Comparison of ENCODE assay signal across 8 cellular contexts in the genomic region with DNA sequence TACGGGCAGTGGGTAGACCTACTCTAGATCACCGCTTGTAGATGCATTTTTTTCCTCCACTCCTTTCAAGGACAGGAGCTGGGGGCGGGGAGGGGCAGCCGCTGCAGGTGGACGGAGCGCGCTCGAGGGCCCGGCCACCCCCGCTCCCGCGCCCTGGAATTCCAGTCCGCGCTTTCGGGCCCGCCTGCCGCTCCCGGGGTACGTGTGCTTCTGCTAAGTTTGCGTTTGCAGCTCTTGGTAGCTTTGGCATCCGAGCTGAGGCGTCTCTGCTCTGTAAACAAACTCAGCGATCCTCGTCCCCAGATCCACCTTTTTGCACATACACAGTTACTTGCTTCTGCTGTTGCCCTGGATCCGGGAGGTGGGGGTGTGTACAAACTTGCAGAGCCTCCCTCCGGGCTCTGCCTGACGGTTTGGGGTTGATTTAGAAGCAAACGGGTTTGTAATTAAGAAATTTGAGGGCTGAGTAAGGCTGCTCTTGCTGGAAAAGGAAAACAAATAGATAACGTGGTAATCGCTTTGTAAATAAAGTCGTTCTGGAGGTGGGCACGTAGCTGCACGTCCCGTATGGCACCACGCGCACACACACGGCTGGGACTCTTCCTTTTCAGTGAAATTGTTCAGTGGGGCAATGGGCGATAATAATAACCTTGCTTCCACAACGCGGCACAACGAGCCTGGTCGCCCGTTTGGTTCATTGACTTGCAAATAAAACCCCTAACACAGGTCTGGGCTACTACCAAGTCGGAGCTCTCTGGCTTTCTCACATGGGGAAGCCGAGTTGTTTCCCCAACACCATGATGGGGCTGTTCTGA. TPM values are rescaled to one million over a fixed set of nuclear protein-coding genes. Genes with fewer than 3 reads are reported as not detected.
A peak's percentile ranks its signal among the peaks of the same experiment; 100 is the strongest.
DNase-seq lines count a peak whose midpoint lies in the region; ATAC-seq and TF ChIP-seq lines count a peak whose summit lies in the region.

No MANE protein-coding gene starts in this region.

- H4K20me1 ChIP-seq in OCI-LY3 (ENCODE audit: insufficient read depth, low read length), result no peaks in the 10 kb centered on the region; the same call in 1 of the 2 replicates

- peak overlapping the region; percentile 97 for H2AFZ ChIP-seq in OCI-LY3 (ENCODE audit: low read depth, low read length)

- H3K27ac ChIP-seq in OCI-LY3 (ENCODE audit: low read length) (peak overlapping the region; percentile 98), mucosa of rectum (ENCODE audit: low read depth in 2 of 2, low read length in 2 of 2) (peak overlapping the region; percentile 94 to 100)

- H3K27me3 ChIP-seq in OCI-LY3 (ENCODE audit: low read depth, low read length) (no peaks in the 10 kb centered on the region), mucosa of rectum (ENCODE audit: control insufficient read depth in 2 of 2, insufficient read depth in 2 of 2, low read length in 2 of 2) (no peaks in the 10 kb centered on the region)

- peak overlapping the region; percentile 98 for H3K9ac ChIP-seq in OCI-LY3 (ENCODE audit: low read length)
- peak overlapping the region; percentile 87 to 98 for H3K9ac ChIP-seq in mucosa of rectum (ENCODE audit: low read depth in 1 of 2, low read length in 2 of 2)

- peaks cover 11% of the 10 kb centered on the region for H3K36me3 ChIP-seq in OCI-LY3 (replicated peaks; ENCODE audit: low read depth, low read length)
- peaks cover 11 to 16% of the 10 kb centered on the region in 2 donors for H3K36me3 ChIP-seq in mucosa of rectum (ENCODE audit: control insufficient read depth in 2 of 2, insufficient read depth in 2 of 2, low read length in 2 of 2)

- H3K79me2 ChIP-seq in OCI-LY3 (ENCODE audit: low read length), result peaks cover 28% of the 10 kb centered on the region

- H3K4me3 ChIP-seq in OCI-LY3 (ENCODE audit: low read length), result peak overlapping the region; percentile 99
- peak overlapping the region; percentile 88 for H3K4me3 ChIP-seq in epithelial cell of proximal tubule (ENCODE audit: low read depth, low read length)
- peak overlapping the region; percentile 82 to 99 for H3K4me3 ChIP-seq in mucosa of rectum (ENCODE audit: low read length in 2 of 2)

- H3K4me2 ChIP-seq in OCI-LY3 (ENCODE audit: low read length), result peak overlapping the region; percentile 95

- H3K4me1 ChIP-seq in OCI-LY3 (ENCODE audit: low read length) (peaks cover 14% of the 10 kb centered on the region), mucosa of rectum (ENCODE audit: control insufficient read depth in 2 of 2, insufficient read depth in 2 of 2, low read length in 2 of 2) (peaks cover 11 to 25% of the 10 kb centered on the region in 2 donors)

- ATAC-seq in GM21526 (IDR thresholded peaks at IDR 0.05; ENCODE audit: low FRiP score, unreplicated experiment), result peak; percentile 52

- H3K9me3 ChIP-seq in OCI-LY3 (ENCODE audit: insufficient read depth, low read length), result no peaks in the 10 kb centered on the region
- no peaks in the 10 kb centered on the region for H3K9me3 ChIP-seq in mucosa of rectum (ENCODE audit: control insufficient read depth in 2 of 2, low read length in 2 of 2)

- DNase-seq in DMS 273 (lab: John Stamatoyannopoulos, UW; ENCODE audit: unreplicated experiment), result peak; percentile 99
- DNase-seq in HuH-7.5 (ENCODE audit: low spot score), result peak; percentile 60
- peak; percentile 77 for DNase-seq in activated T-cell treated with anti-CD3 and anti-CD28 coated beads for 24 hours (ENCODE audit: low read depth)
- peak; percentile 89 for DNase-seq in epithelial cell of proximal tubule (ENCODE audit: low read depth)
- peak; percentile 53 to 64 for DNase-seq in stimulated activated CD8-positive, alpha-beta memory T cell treated with anti-CD3 and anti-CD28 coated beads, Interleukin-4, amount 100 ng/mL, for 4 hours (ENCODE audit: low read depth in 2 of 2, low spot score in 1 of 2)

- TF ChIP-seq CTCF in OCI-LY3 (IDR thresholded peaks at IDR 0.05; ENCODE audit: low read depth, low read length), result no peak
- TF ChIP-seq CTCF in epithelial cell of proximal tubule (conservative IDR thresholded peaks at IDR 0.05; ENCODE audit: low read depth, low read length), result peak; percentile 21

RNA-seq across cellular contexts. Expression of gene CITED2, which starts 1.0 kb away (rescaled TPM):
- 56.1 and 112 TPM in 2 replicates for total RNA-seq in epithelial cell of proximal tubule

Comparison
In these comparisons a context has a peak if more than half of its experiments do, and no peak if none do; other contexts are left out.
1. Peak in every context shown above with its lines: DNase-seq, ATAC-seq, H3K4me3 ChIP-seq and H3K27ac ChIP-seq.